Comparison of ENCODE assay signal across 9 cellular contexts in genomic region chr6:87391334-87391733, GRCh38. TPM values are rescaled to one million over a fixed set of nuclear protein-coding genes. Genes with fewer than 3 reads are reported as not detected.
DNase-seq lines count a peak whose midpoint lies in the region; ATAC-seq, FAIRE-seq and TF ChIP-seq lines count a peak whose summit lies in the region.
"Had no signal": no experiment of that assay in that cellular context is flagged by ENCODE, and none has a peak within 500 bp of the region (broad histone marks: within the 10 kb centered on the region; RNA-seq: fewer than 3 reads in every experiment).

No MANE protein-coding gene starts in this region.

- peak in 1 of 2 experiments; percentile 43; a peak in 2 of 5 replicates for TF ChIP-seq RAD21 in A549 (conservative IDR thresholded peaks at IDR 0.05 in 1 of 2, IDR thresholded peaks at IDR 0.05 in 1 of 2)

- WGBS in A549 (ENCODE audit: missing lambda C conversion rate): 36% methylated on average over 3 of the region's 3 CpGs

- no peaks in the 10 kb centered on the region for H3K9me3 Mint-ChIP-seq in natural killer cell treated with Interleukin-12 subunit alpha and Interleukin-12 subunit beta and Interleukin-15 and Interleukin-18, amount 100 ng/mL, for 72 hours
- H3K9me3 Mint-ChIP-seq: stimulated activated naive CD8-positive, alpha-beta T cell treated with anti-CD3 and anti-CD28 coated beads, Interleukin-15, Interleukin-2, amounts not matched to agents 100 ng/mL and 50 ng/mL, for 24 hours had no signal

- no peak overlapping the region for H3K4me3 ChIP-seq in A549
- H3K4me3 ChIP-seq in GM12864 (ENCODE audit: low read depth, low read length): no peak overlapping the region

- DNase-seq in A549 (ENCODE audit: low read depth in 1 of 2, low spot score in 1 of 2): peak; percentile 15 to 20
- no peak for DNase-seq in GM12864 (ENCODE audit: low read depth)
- peak; percentile 34 for DNase-seq in HPDE6-E6E7 (ENCODE audit: extremely low spot score)
- DNase-seq in RPMI8226: peak; percentile 29
- peak; percentile 28 for DNase-seq in germinal center (ENCODE audit: low spot score)
- DNase-seq in NCI-H1048 (lab: John Stamatoyannopoulos, UW): no peak
- no peak for DNase-seq in natural killer cell treated with Interleukin-12 subunit alpha and Interleukin-12 subunit beta and Interleukin-15 and Interleukin-18, amount 100 ng/mL, for 72 hours (ENCODE audit: low spot score)

- TF ChIP-seq CTCF in A549 (IDR thresholded peaks at IDR 0.05) (peak; percentile 26; the same call in 2 of the 3 replicates), GM12864 (IDR thresholded peaks at IDR 0.05; ENCODE audit: low read depth, low read length, missing control alignments) (peak; percentile 45)

- POLR2A ChIA-PET in A549 (lab: Yijun Ruan, JAX): no interaction called here

- CTCF ChIA-PET in A549 (lab: Yijun Ruan, JAX): interaction anchor here (1.2 kb wide), 1 partner anchor 252 kb away, joined by 6 read pairs; no protein-coding TSS in a partner anchor

- no peak overlapping the region for H3K4me2 ChIP-seq in A549

- H3K9me3 ChIP-seq in A549: no peaks in the 10 kb centered on the region

- no peak overlapping the region for H3K27ac Mint-ChIP-seq in natural killer cell treated with Interleukin-12 subunit alpha and Interleukin-12 subunit beta and Interleukin-15 and Interleukin-18, amount 100 ng/mL, for 72 hours
- H3K27ac Mint-ChIP-seq: stimulated activated naive CD8-positive, alpha-beta T cell treated with anti-CD3 and anti-CD28 coated beads, Interleukin-15, Interleukin-2, amounts not matched to agents 100 ng/mL and 50 ng/mL, for 24 hours had no signal

- ATAC-seq in A549 (peak; percentile 50 to 78; a peak in 5 of 6 replicates), HG03139 (IDR thresholded peaks at IDR 0.05; ENCODE audit: unreplicated experiment) (no peak)
- no peak for ATAC-seq in natural killer cell treated with Interleukin-12 subunit alpha and Interleukin-12 subunit beta and Interleukin-15 and Interleukin-18, amount 100 ng/mL, for 72 hours

- FAIRE-seq in A549 (lab: Jason Lieb, UNC): no peak

- TF ChIP-seq EP300 in A549 (IDR thresholded peaks at IDR 0.05): no peak

- H3K4me3 Mint-ChIP-seq in natural killer cell treated with Interleukin-12 subunit alpha and Interleukin-12 subunit beta and Interleukin-15 and Interleukin-18, amount 100 ng/mL, for 72 hours: no peak overlapping the region
- H3K4me3 Mint-ChIP-seq: stimulated activated naive CD8-positive, alpha-beta T cell treated with anti-CD3 and anti-CD28 coated beads, Interleukin-15, Interleukin-2, amounts not matched to agents 100 ng/mL and 50 ng/mL, for 24 hours had no signal

- no peak overlapping the region for H3K27ac ChIP-seq in A549

- no peaks in the 10 kb centered on the region for H3K36me3 Mint-ChIP-seq in natural killer cell treated with Interleukin-12 subunit alpha and Interleukin-12 subunit beta and Interleukin-15 and Interleukin-18, amount 100 ng/mL, for 72 hours

- H3K4me1 Mint-ChIP-seq in natural killer cell treated with Interleukin-12 subunit alpha and Interleukin-12 subunit beta and Interleukin-15 and Interleukin-18, amount 100 ng/mL, for 72 hours (ENCODE audit: low read depth in 2 of 2): peaks cover 4 to 5% of the 10 kb centered on the region in 2 donors

- H3K4me1 ChIP-seq in A549: no peaks in the 10 kb centered on the region

- TF ChIP-seq POLR2A in A549 (IDR thresholded peaks at IDR 0.05; ENCODE audit: low read length): no peak

- no peaks in the 10 kb centered on the region for H3K27me3 Mint-ChIP-seq in natural killer cell treated with Interleukin-12 subunit alpha and Interleukin-12 subunit beta and Interleukin-15 and Interleukin-18, amount 100 ng/mL, for 72 hours
- H3K27me3 Mint-ChIP-seq: stimulated activated naive CD8-positive, alpha-beta T cell treated with anti-CD3 and anti-CD28 coated beads, Interleukin-15, Interleukin-2, amounts not matched to agents 100 ng/mL and 50 ng/mL, for 24 hours had no signal

TF ChIP-seq in A549, 52 proteins besides CTCF, POLR2A, EP300 and RAD21:
- no peak for TF ChIP-seq CHD2 (IDR thresholded peaks at IDR 0.05; ENCODE audit: low read length, partially characterized antibody)
- no peak for TF ChIP-seq CHD4 (IDR thresholded peaks at IDR 0.05; ENCODE audit: borderline replicate concordance)
- no peak for TF ChIP-seq ZC3H11A (IDR thresholded peaks at IDR 0.05)
- no peak for TF ChIP-seq HEYL (CRISPR knock-in tag; IDR thresholded peaks at IDR 0.05)
- TF ChIP-seq KDM1A (IDR thresholded peaks at IDR 0.05; ENCODE audit: low read depth): no peak
- no peak for TF ChIP-seq MAFK (IDR thresholded peaks at IDR 0.05; ENCODE audit: partially characterized antibody)
- TF ChIP-seq HOXA7 (CRISPR knock-in tag; IDR thresholded peaks at IDR 0.05): no peak
- no peak for TF ChIP-seq RARB (CRISPR knock-in tag; IDR thresholded peaks at IDR 0.05)

RNA-seq across cellular contexts. Expression of gene CFAP206, which starts 16.4 kb away (rescaled TPM):
- 1.1 and 1.4 TPM in 2 replicates for polyA plus RNA-seq in A549 (2011; rRNA removed)
- polyA plus RNA-seq in A549 (2012; cell fraction: cytosol; rRNA removed): 0.31 and 0.33 TPM in 2 replicates
- 0.18 and 0.33 TPM in 2 replicates for polyA plus RNA-seq in A549 (2012; cell fraction: nucleus; rRNA removed)
- 0.63 to 0.88 TPM (median 0.78 TPM) in 3 replicates for polyA plus RNA-seq in A549 (2017; fragmentation: RNase III; extraction: RNeasy Plus Mini Kit Qiagen cat#74134 plus additional on column Dnase treatment)
- polyA minus RNA-seq in A549 (2011; rRNA and poly(A)+ RNA removed): 0.58 and 0.74 TPM in 2 replicates
- under 1 TPM in 1 of 2 donors, not detected in 1; 0.21 TPM for total RNA-seq in natural killer cell treated with Interleukin-12 subunit alpha and Interleukin-12 subunit beta and Interleukin-15 and Interleukin-18, amount 100 ng/mL, for 72 hours

RNA-seq across cellular contexts. Expression of gene C6orf163, which starts 46.7 kb away (rescaled TPM):
- 0.44 and 0.54 TPM in 2 replicates for polyA plus RNA-seq in A549 (2011; rRNA removed)
- 0.06 and 0.09 TPM in 2 replicates for polyA plus RNA-seq in A549 (2012; cell fraction: cytosol; rRNA removed)
- 0.37 and 0.78 TPM in 2 replicates for polyA plus RNA-seq in A549 (2012; cell fraction: nucleus; rRNA removed)
- 0.29 to 0.55 TPM (median 0.39 TPM) in 3 replicates for polyA plus RNA-seq in A549 (2017; fragmentation: RNase III; extraction: RNeasy Plus Mini Kit Qiagen cat#74134 plus additional on column Dnase treatment)
- 1.2 TPM in 2 replicates for polyA minus RNA-seq in A549 (2011; rRNA and poly(A)+ RNA removed)
- 1 to 10 TPM; 3.4 to 4.2 TPM for total RNA-seq in natural killer cell treated with Interleukin-12 subunit alpha and Interleukin-12 subunit beta and Interleukin-15 and Interleukin-18, amount 100 ng/mL, for 72 hours

Comparison
In these comparisons a context has a peak if more than half of its experiments do, and no peak if none do; other contexts are left out.
1. ATAC-seq: peak in A549 (2 of 2); none in HG03139 (single experiment) and natural killer cell treated with Interleukin-12 subunit alpha and Interleukin-12 subunit beta and Interleukin-15 and Interleukin-18, amount 100 ng/mL, for 72 hours (0 of 2).
2. DNase-seq: peak in A549 (2 of 2), HPDE6-E6E7 (single experiment), RPMI8226 (single experiment) and germinal center (single experiment); none in GM12864 (single experiment), NCI-H1048 (single experiment) and natural killer cell treated with Interleukin-12 subunit alpha and Interleukin-12 subunit beta and Interleukin-15 and Interleukin-18, amount 100 ng/mL, for 72 hours (single experiment).